ENCODE assay signal across 30 cellular contexts in genomic region chr9:37550781-37551180, GRCh38. TPM values are rescaled to one million over a fixed set of nuclear protein-coding genes. Genes with fewer than 3 reads are reported as not detected.
DNase-seq lines count a peak whose midpoint lies in the region; ATAC-seq and TF ChIP-seq lines count a peak whose summit lies in the region.
"Had no signal": no experiment of that assay in that cellular context is flagged by ENCODE, and none has a peak within 500 bp of the region (broad histone marks: within the 10 kb centered on the region; RNA-seq: fewer than 3 reads in every experiment).

No MANE protein-coding gene starts in this region.

- no peaks in the 10 kb centered on the region for H3K4me1 ChIP-seq in A673 (ENCODE audit: insufficient read depth, low read length, poor library complexity, severe bottlenecking)
- H3K4me1 ChIP-seq in vagina = peaks cover 9% of the 10 kb centered on the region
- H3K4me1 ChIP-seq: stomach, tibial artery had no signal

- H3K4me3 ChIP-seq in A673 (ENCODE audit: low read depth, low read length, poor library complexity, severe bottlenecking) (no peak overlapping the region), choroid plexus epithelial cell (ENCODE audit: low read depth, low read length) (no peak overlapping the region), vagina (no peak overlapping the region)
- H3K4me3 ChIP-seq: BLaER1, stomach, tibial artery had no signal

- TF ChIP-seq CTCF in A673 (conservative IDR thresholded peaks at IDR 0.05; ENCODE audit: low read depth, low read length) (no peak), choroid plexus epithelial cell (conservative IDR thresholded peaks at IDR 0.05; ENCODE audit: low read depth, low read length) (no peak), vagina (IDR thresholded peaks at IDR 0.05) (no peak)

- no peak for TF ChIP-seq POLR2A in vagina (IDR thresholded peaks at IDR 0.05)

- POLR2A ChIA-PET in A673 (lab: Charles Lee; ENCODE audit: low non-redundant PET) = no interaction called here

- no TSS peak for BruUV-seq in A673 (replicated peaks; lab: Mats Ljungman, UMichigan)

- ATAC-seq in left colon = no peak
- no peak for ATAC-seq in HG02885 (IDR thresholded peaks at IDR 0.05; ENCODE audit: poor library complexity, unreplicated experiment)
- ATAC-seq: left lobe of liver, PC-3 had no signal

- H3K9me3 ChIP-seq in A673 (ENCODE audit: low read depth, low read length, poor library complexity, severe bottlenecking) (no peaks in the 10 kb centered on the region), vagina (no peaks in the 10 kb centered on the region)
- H3K9me3 ChIP-seq: stomach, tibial artery had no signal

- H3K27ac ChIP-seq in A673 (ENCODE audit: low read depth, low read length, poor library complexity, severe bottlenecking) (no peak overlapping the region), vagina (no peak overlapping the region)
- H3K27ac ChIP-seq: BLaER1, stomach, tibial artery had no signal

- intact Hi-C loops in A673 (cut with micrococcal nuclease; ENCODE audit: unreplicated experiment) (no loop called here), left colon (cut with DNase I, micrococcal nuclease) (loop anchor here in 1 of 2 donors (10.0 kb wide), 1 partner anchor 204 kb away; the partner anchor contains the start of gene TRMT10B), vagina (cut with DNase I) (no loop called here)

- H3K36me3 ChIP-seq in A673 (ENCODE audit: insufficient read depth, low read length, poor library complexity, severe bottlenecking) = no peaks in the 10 kb centered on the region
- H3K36me3 ChIP-seq in vagina = no peaks in the 10 kb centered on the region
- H3K36me3 ChIP-seq: stomach, tibial artery had no signal

- DNase-seq in A673 (ENCODE audit: low spot score) (peak; percentile 23), HCEC 1CT (peak; percentile 32), choroid plexus epithelial cell (ENCODE audit: low read depth) (peak; percentile 49), myocyte (ENCODE audit: low read depth) (peak; percentile 41), left colon (no peak), NCI-H2196 (lab: John Stamatoyannopoulos, UW; ENCODE audit: unreplicated experiment) (no peak), vagina (ENCODE audit: extremely low spot score in 2 of 2) (no peak)
- DNase-seq: 8988T; activated T-cell treated with anti-CD3 and anti-CD28 coated beads for 4 hours; DMS53; effector CD4-positive, alpha-beta T cell; GOT3; hypothalamus; immature natural killer cell; Karpas-422; mesendoderm; MV-4-11; NCI-H2171; NCI-H524 treated with DMSO at 0.1 percent for 48 hours; NK-92 treated with Interleukin-12 subunit alpha and Interleukin-12 subunit beta, amount 100 ng/mL, for 24 hours; nucleus accumbens; PC-3; Right ventricle myocardium superior; stimulated activated CD8-positive, alpha-beta memory T cell treated with anti-CD3 and anti-CD28 coated beads, Interleukin-4, amount 100 ng/mL, for 48 hours; stomach; T-helper 2 cell; tibial artery had no signal

- CTCF ChIA-PET in A673 (lab: Charles Lee) = no interaction called here

- H3K27me3 ChIP-seq in A673 (replicated peaks; ENCODE audit: insufficient read depth, low read depth, low read length, poor library complexity) (no peaks in the 10 kb centered on the region), vagina (no peaks in the 10 kb centered on the region)
- H3K27me3 ChIP-seq: BLaER1, stomach, tibial artery had no signal

RNA-seq across cellular contexts. Expression of gene FBXO10, which starts 25.4 kb away (rescaled TPM):
- total RNA-seq in A673 (2021) = 14.5 and 15.0 TPM in 2 replicates
- 77.5 and 106 TPM in 2 replicates for total RNA-seq in myocyte
- 29.4 TPM for polyA plus RNA-seq in myocyte (2012)
- total RNA-seq in left colon = 1 to 10 TPM; 4.0 to 4.4 TPM
- total RNA-seq in vagina = 14.0 TPM

RNA-seq across cellular contexts. Expression of gene TOMM5, which starts 41.6 kb away (rescaled TPM):
- 213 and 247 TPM in 2 replicates for total RNA-seq in A673 (2021)
- 107 and 109 TPM in 2 replicates for total RNA-seq in myocyte
- 128 TPM for polyA plus RNA-seq in myocyte (2012)
- 10 to 100 TPM; 49.1 to 58.5 TPM for total RNA-seq in left colon
- total RNA-seq in vagina = 70.7 TPM

Comparison
In these comparisons a context has a peak if more than half of its experiments do, and no peak if none do; other contexts are left out.
1. DNase-seq: peak in A673 (single experiment), HCEC 1CT (single experiment), choroid plexus epithelial cell (single experiment) and myocyte (single experiment); none in left colon (0 of 2), NCI-H2196 (single experiment) and vagina (0 of 2).